In the genomic region with DNA sequence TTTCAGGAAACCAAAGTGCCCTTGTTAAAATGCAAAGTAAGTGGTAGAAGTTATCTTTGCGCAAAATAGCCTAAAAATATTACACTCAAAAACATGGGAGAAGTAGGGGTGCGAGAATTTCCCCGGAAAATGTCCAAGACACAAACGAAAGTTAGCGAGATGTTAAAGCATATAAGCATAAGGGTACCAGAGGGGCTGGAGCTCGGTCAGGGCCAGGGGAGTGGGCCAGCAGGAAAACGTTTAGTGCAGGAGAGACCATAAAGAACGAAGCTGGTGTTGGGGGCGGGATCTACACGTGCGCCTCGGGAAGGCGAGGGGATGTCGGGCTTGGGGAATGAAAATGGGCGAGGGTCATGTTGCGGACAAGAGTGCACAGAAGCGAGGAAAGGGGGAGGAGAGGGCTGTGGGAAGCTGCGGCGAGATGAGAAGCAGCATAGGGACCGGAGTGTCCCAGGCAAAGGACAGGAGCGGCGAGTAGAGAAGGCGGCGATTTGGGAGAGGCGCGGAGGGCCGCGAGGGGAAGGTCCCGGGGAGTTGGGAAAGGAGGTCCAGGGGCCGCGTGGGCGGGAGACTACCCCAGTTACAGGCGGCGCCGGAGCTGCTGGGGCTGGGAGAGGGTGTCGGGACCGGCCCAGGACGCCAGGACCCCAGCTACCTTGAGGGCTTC, we compare ENCODE assay signal across 1 cellular context.
TF ChIP-seq lines count a peak whose summit lies in the region.

No MANE protein-coding gene starts in this region.

TF ChIP-seq in H1, 55 proteins besides CTCF, POLR2A, EP300 and RAD21:
- TF ChIP-seq JUND (IDR thresholded peaks at IDR 0.05; ENCODE audit: low read length) (no peak), GTF2F1 (IDR thresholded peaks at IDR 0.05; ENCODE audit: borderline replicate concordance, low read depth, low read length) (no peak), SIN3A (conservative IDR thresholded peaks at IDR 0.05 in 1 of 2, IDR thresholded peaks at IDR 0.05 in 1 of 2; ENCODE audit: low read depth in 1 of 2, low read length in 2 of 2) (0 out of 4 replicates have a peak, but pooled peaks of 1 of the 2 experiments have one; percentile 39), SAP30 (IDR thresholded peaks at IDR 0.05; ENCODE audit: insufficient read depth, insufficient replicate concordance, low read length) (peak; percentile 96), CHD2 (IDR thresholded peaks at IDR 0.05; ENCODE audit: low read length) (no peak), EZH2 (IDR thresholded peaks at IDR 0.05; ENCODE audit: low read depth, low read length, severe bottlenecking) (no peak), RNF2 (IDR thresholded peaks at IDR 0.05; ENCODE audit: borderline replicate concordance, low read depth, low read length, missing control alignments, poor library complexity, severe bottlenecking) (peak; percentile 28), TEAD4 (IDR thresholded peaks at IDR 0.05; ENCODE audit: low read depth, low read length) (no peak), POLR2AphosphoS5 (IDR thresholded peaks at IDR 0.05; ENCODE audit: low read depth, low read length) (no peak), JUN (IDR thresholded peaks at IDR 0.05; ENCODE audit: low read depth, low read length) (no peak), KDM1A (IDR thresholded peaks at IDR 0.05; ENCODE audit: borderline replicate concordance, low read length) (no peak), SP4 (IDR thresholded peaks at IDR 0.05; ENCODE audit: low read length) (no peak), SIX5 (IDR thresholded peaks at IDR 0.05; ENCODE audit: low read depth, low read length) (no peak), BCL11A (IDR thresholded peaks at IDR 0.05; ENCODE audit: low read depth in 2 of 2, low read length in 2 of 2) (no peak), HDAC2 (IDR thresholded peaks at IDR 0.05; ENCODE audit: borderline replicate concordance in 1 of 2, low read depth in 2 of 2, low read length in 2 of 2) (peak in 1 of 2 experiments; percentile 66; a peak in 1 of 4 replicates), MAFK (IDR thresholded peaks at IDR 0.05; ENCODE audit: low read depth, low read length) (no peak), ZNF274 (IDR thresholded peaks at IDR 0.05; ENCODE audit: borderline replicate concordance, extremely low read depth, low read length) (no peak), EGR1 (IDR thresholded peaks at IDR 0.05; ENCODE audit: borderline replicate concordance, low read depth, low read length) (no peak)
- TF ChIP-seq, protein P1, sequence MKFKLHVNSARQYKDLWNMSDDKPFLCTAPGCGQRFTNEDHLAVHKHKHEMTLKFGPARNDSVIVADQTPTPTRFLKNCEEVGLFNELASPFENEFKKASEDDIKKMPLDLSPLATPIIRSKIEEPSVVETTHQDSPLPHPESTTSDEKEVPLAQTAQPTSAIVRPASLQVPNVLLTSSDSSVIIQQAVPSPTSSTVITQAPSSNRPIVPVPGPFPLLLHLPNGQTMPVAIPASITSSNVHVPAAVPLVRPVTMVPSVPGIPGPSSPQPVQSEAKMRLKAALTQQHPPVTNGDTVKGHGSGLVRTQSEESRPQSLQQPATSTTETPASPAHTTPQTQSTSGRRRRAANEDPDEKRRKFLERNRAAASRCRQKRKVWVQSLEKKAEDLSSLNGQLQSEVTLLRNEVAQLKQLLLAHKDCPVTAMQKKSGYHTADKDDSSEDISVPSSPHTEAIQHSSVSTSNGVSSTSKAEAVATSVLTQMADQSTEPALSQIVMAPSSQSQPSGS (IDR thresholded peaks at IDR 0.05; ENCODE audit: low read length), result no peak
- TF ChIP-seq, protein P2, sequence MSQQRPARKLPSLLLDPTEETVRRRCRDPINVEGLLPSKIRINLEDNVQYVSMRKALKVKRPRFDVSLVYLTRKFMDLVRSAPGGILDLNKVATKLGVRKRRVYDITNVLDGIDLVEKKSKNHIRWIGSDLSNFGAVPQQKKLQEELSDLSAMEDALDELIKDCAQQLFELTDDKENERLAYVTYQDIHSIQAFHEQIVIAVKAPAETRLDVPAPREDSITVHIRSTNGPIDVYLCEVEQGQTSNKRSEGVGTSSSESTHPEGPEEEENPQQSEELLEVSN (IDR thresholded peaks at IDR 0.05), result peak; percentile 37; the same call in 1 of the 2 replicates
- TF ChIP-seq, protein P3, sequence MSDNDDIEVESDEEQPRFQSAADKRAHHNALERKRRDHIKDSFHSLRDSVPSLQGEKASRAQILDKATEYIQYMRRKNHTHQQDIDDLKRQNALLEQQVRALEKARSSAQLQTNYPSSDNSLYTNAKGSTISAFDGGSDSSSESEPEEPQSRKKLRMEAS (IDR thresholded peaks at IDR 0.05), result peak; percentile 80
